1 cellular context compared by ENCODE assay signal in genomic region chr2:62706721-62707516, GRCh38.
TF ChIP-seq lines count a peak whose summit lies in the region.

No MANE protein-coding gene starts in this region.

TF ChIP-seq in HepG2, 621 proteins besides CTCF, POLR2A, EP300 and RAD21 (continued from another document and continues in another):
- TF ChIP-seq ZNF121 (CRISPR knock-in tag; IDR thresholded peaks at IDR 0.05) (no peak), TOE1 (CRISPR knock-in tag; IDR thresholded peaks at IDR 0.05) (no peak), ZGPAT (CRISPR knock-in tag; IDR thresholded peaks at IDR 0.05) (peak; percentile 43; the same call in 1 of the 2 replicates), ZNF484 (CRISPR knock-in tag; IDR thresholded peaks at IDR 0.05; ENCODE audit: borderline replicate concordance, low read depth) (no peak), ZNF543 (CRISPR knock-in tag; IDR thresholded peaks at IDR 0.05) (no peak), ZNF124 (CRISPR knock-in tag; IDR thresholded peaks at IDR 0.05) (no peak), ZFY (CRISPR knock-in tag; IDR thresholded peaks at IDR 0.05) (peak; percentile 67), NCOA1 (CRISPR knock-in tag; IDR thresholded peaks at IDR 0.05) (no peak), ZBTB3 (CRISPR knock-in tag; IDR thresholded peaks at IDR 0.05; ENCODE audit: borderline replicate concordance, low read depth) (0 out of 2 replicates have a peak, but pooled peaks have one; percentile 27), SAP130 (CRISPR knock-in tag; IDR thresholded peaks at IDR 0.05; ENCODE audit: low read depth) (peak; percentile 71), MAFF (IDR thresholded peaks at IDR 0.05; ENCODE audit: low read depth, low read length) (no peak), SPEN (CRISPR knock-in tag; IDR thresholded peaks at IDR 0.05; ENCODE audit: low read depth) (no peak; the same call in 1 of the 2 replicates), ELF3 (CRISPR knock-in tag; IDR thresholded peaks at IDR 0.05) (no peak), HNF4G (IDR thresholded peaks at IDR 0.05; ENCODE audit: borderline replicate concordance, low read depth, low read length) (no peak), HNF4G (CRISPR knock-in tag; IDR thresholded peaks at IDR 0.05; ENCODE audit: borderline replicate concordance, low read depth) (no peak), ZNF614 (CRISPR knock-in tag; IDR thresholded peaks at IDR 0.05; ENCODE audit: borderline replicate concordance) (peak; percentile 55; the same call in 1 of the 2 replicates), HMGXB3 (CRISPR knock-in tag; IDR thresholded peaks at IDR 0.05; ENCODE audit: borderline replicate concordance) (no peak), ZNF780A (CRISPR knock-in tag; IDR thresholded peaks at IDR 0.05) (no peak), SIN3A (IDR thresholded peaks at IDR 0.05; ENCODE audit: borderline replicate concordance, low read depth, low read length) (peak; percentile 62; the same call in 1 of the 2 replicates), ERF (CRISPR knock-in tag; IDR thresholded peaks at IDR 0.05) (no peak), ZNF747 (CRISPR knock-in tag; IDR thresholded peaks at IDR 0.05; ENCODE audit: borderline replicate concordance) (peak; percentile 66; the same call in 1 of the 2 replicates), SP5 (CRISPR knock-in tag; IDR thresholded peaks at IDR 0.05; ENCODE audit: borderline replicate concordance, low read depth) (no peak), GABPB1 (CRISPR knock-in tag; IDR thresholded peaks at IDR 0.05) (no peak), NCOA5 (CRISPR knock-in tag; IDR thresholded peaks at IDR 0.05) (no peak), ZNF317 (CRISPR knock-in tag; IDR thresholded peaks at IDR 0.05) (0 out of 2 replicates have a peak, but pooled peaks have one; percentile 7), NR1H2 (CRISPR knock-in tag; IDR thresholded peaks at IDR 0.05; ENCODE audit: borderline replicate concordance, low read depth) (no peak), HDAC6 (IDR thresholded peaks at IDR 0.05; ENCODE audit: low read depth, low read length) (no peak), ATF7-NPFF (CRISPR knock-in tag; IDR thresholded peaks at IDR 0.05; ENCODE audit: low read depth) (no peak), HMG20B (CRISPR knock-in tag; conservative IDR thresholded peaks at IDR 0.05) (no peak), ZNF501 (CRISPR knock-in tag; IDR thresholded peaks at IDR 0.05) (no peak; the same call in 1 of the 2 replicates), ZNF12 (CRISPR knock-in tag; IDR thresholded peaks at IDR 0.05) (no peak), RARA (CRISPR knock-in tag; IDR thresholded peaks at IDR 0.05) (peak; percentile 36), BRCA1 (CRISPR knock-in tag; IDR thresholded peaks at IDR 0.05) (no peak), ZNF775 (CRISPR knock-in tag; IDR thresholded peaks at IDR 0.05; ENCODE audit: borderline replicate concordance) (no peak; the same call in 1 of the 2 replicates), KDM5A (IDR thresholded peaks at IDR 0.05; ENCODE audit: borderline replicate concordance, low read length) (no peak), ZNF441 (CRISPR knock-in tag; IDR thresholded peaks at IDR 0.05; ENCODE audit: borderline replicate concordance) (no peak), KLF12 (CRISPR knock-in tag; IDR thresholded peaks at IDR 0.05; ENCODE audit: borderline replicate concordance) (no peak), HNF4A (CRISPR knock-in tag; IDR thresholded peaks at IDR 0.05) (0 out of 2 replicates have a peak, but pooled peaks have one; percentile 17), ZNF557 (CRISPR knock-in tag; IDR thresholded peaks at IDR 0.05) (peak; percentile 65; the same call in 1 of the 2 replicates), BATF2 (CRISPR knock-in tag; IDR thresholded peaks at IDR 0.05) (no peak), MAZ (IDR thresholded peaks at IDR 0.05; ENCODE audit: borderline replicate concordance, low read depth, low read length) (no peak), MAZ (CRISPR knock-in tag; IDR thresholded peaks at IDR 0.05; ENCODE audit: low read depth) (no peak), ZBTB43 (CRISPR knock-in tag; conservative IDR thresholded peaks at IDR 0.05) (peak; percentile 56; the same call in 1 of the 2 replicates), CAMTA2 (CRISPR knock-in tag; IDR thresholded peaks at IDR 0.05; ENCODE audit: borderline replicate concordance) (no peak), ISL2 (CRISPR knock-in tag; IDR thresholded peaks at IDR 0.05) (peak; percentile 15; the same call in 1 of the 2 replicates), KLF15 (CRISPR knock-in tag; IDR thresholded peaks at IDR 0.05; ENCODE audit: borderline replicate concordance) (no peak), ZFP36L2 (CRISPR knock-in tag; IDR thresholded peaks at IDR 0.05) (no peak), ZSCAN5A (CRISPR knock-in tag; IDR thresholded peaks at IDR 0.05; ENCODE audit: borderline replicate concordance) (no peak), ETV6 (CRISPR knock-in tag; conservative IDR thresholded peaks at IDR 0.05) (no peak), THAP11 (CRISPR knock-in tag; IDR thresholded peaks at IDR 0.05) (no peak), NR2C2 (CRISPR knock-in tag; IDR thresholded peaks at IDR 0.05; ENCODE audit: borderline replicate concordance) (no peak), ZNF281 (CRISPR knock-in tag; IDR thresholded peaks at IDR 0.05; ENCODE audit: borderline replicate concordance) (no peak), KDM2A (CRISPR knock-in tag; IDR thresholded peaks at IDR 0.05; ENCODE audit: borderline replicate concordance, low read depth) (no peak), TRIM22 (IDR thresholded peaks at IDR 0.05) (no peak), RNF2 (conservative IDR thresholded peaks at IDR 0.05; ENCODE audit: low read depth) (no peak), MLLT10 (CRISPR knock-in tag; IDR thresholded peaks at IDR 0.05) (0 out of 2 replicates have a peak, but pooled peaks have one; percentile 33), ZSCAN12 (CRISPR knock-in tag; IDR thresholded peaks at IDR 0.05) (no peak), MIER2 (CRISPR knock-in tag; IDR thresholded peaks at IDR 0.05) (no peak; the same call in 1 of the 2 replicates), ZFP36L1 (CRISPR knock-in tag; IDR thresholded peaks at IDR 0.05) (0 out of 2 replicates have a peak, but pooled peaks have one; percentile 34), KDM3A (CRISPR knock-in tag; IDR thresholded peaks at IDR 0.05; ENCODE audit: low read depth) (no peak), KLF6 (CRISPR knock-in tag; IDR thresholded peaks at IDR 0.05) (peak; percentile 45), ZNF841 (CRISPR knock-in tag; IDR thresholded peaks at IDR 0.05; ENCODE audit: borderline replicate concordance) (no peak)
